Comparison of ENCODE assay signal across 8 cellular contexts in genomic region chr6:35213161-35213823, GRCh38. TPM values are rescaled to one million over a fixed set of nuclear protein-coding genes. Genes with fewer than 3 reads are reported as not detected.
DNase-seq lines count a peak whose midpoint lies in the region; ATAC-seq and TF ChIP-seq lines count a peak whose summit lies in the region.

No MANE protein-coding gene starts in this region.

- CTCF ChIA-PET in PC-9 (lab: Charles Lee) = no interaction called here

- H3K27me3 ChIP-seq in PC-9 (ENCODE audit: insufficient read depth, low read depth) (peaks cover 22% of the 10 kb centered on the region), psoas muscle (ENCODE audit: insufficient read depth in 3 of 3, low read length in 2 of 3) (peaks cover 0 to 80% (median 40%) of the 10 kb centered on the region in 3 donors)

- DNase-seq in ELF-1 (ENCODE audit: low read depth, low spot score) (peak; percentile 87), PC-9 (no peak), fibroblast of pulmonary artery (ENCODE audit: low read depth) (no peak), psoas muscle (no peak), NCI-H524 (lab: John Stamatoyannopoulos, UW) (no peak)
- no peak for DNase-seq in activated CD4-positive, alpha-beta T cell treated with anti-CD3 and anti-CD28 coated beads for 1 hour

- H3K27ac ChIP-seq in PC-9 (no peak overlapping the region), psoas muscle (no peak overlapping the region)

- H3K79me2 ChIP-seq in PC-9 (ENCODE audit: low read depth) = no peaks in the 10 kb centered on the region

- H3K9me2 ChIP-seq in PC-9 (ENCODE audit: insufficient read depth) = no peaks in the 10 kb centered on the region

- H3K4me3 ChIP-seq in PC-9 (no peak overlapping the region), fibroblast of pulmonary artery (replicated peaks; ENCODE audit: low read depth, low read length) (peak overlapping the region; percentile 53), psoas muscle (peak overlapping the region; percentile 68)

- TF ChIP-seq CTCF in PC-9 (conservative IDR thresholded peaks at IDR 0.05) (no peak), fibroblast of pulmonary artery (IDR thresholded peaks at IDR 0.05; ENCODE audit: low read length, missing control alignments) (no peak), psoas muscle (IDR thresholded peaks at IDR 0.05) (no peak)

- BruUV-seq in PC-9 (replicated peaks; lab: Mats Ljungman, UMichigan) = no TSS peak

- H3F3A ChIP-seq in PC-9 (ENCODE audit: insufficient read depth, low read depth) = no peaks in the 10 kb centered on the region; the same call in 1 of the 2 replicates

- intact Hi-C loops in PC-9 (cut with micrococcal nuclease; ENCODE audit: unreplicated experiment) (no loop called here), psoas muscle (cut with DNase I) (no loop called here)

- no peak overlapping the region for H2AFZ ChIP-seq in PC-9

- POLR2A ChIA-PET in PC-9 (lab: Charles Lee; ENCODE audit: unreplicated experiment) = no interaction called here

- H3K36me3 ChIP-seq in PC-9 (ENCODE audit: low read depth) = no peaks in the 10 kb centered on the region
- no peaks in the 10 kb centered on the region for H3K36me3 ChIP-seq in psoas muscle (ENCODE audit: insufficient read depth in 1 of 2, low read depth in 1 of 2)

- ATAC-seq in psoas muscle (no peak), GM18498 (IDR thresholded peaks at IDR 0.05; ENCODE audit: unreplicated experiment) (no peak), GM21786 (IDR thresholded peaks at IDR 0.05; ENCODE audit: unreplicated experiment) (no peak)

- no peaks in the 10 kb centered on the region for H3K9me3 ChIP-seq in PC-9 (ENCODE audit: insufficient read depth, low read depth)
- no peaks in the 10 kb centered on the region for H3K9me3 ChIP-seq in psoas muscle

- H3K4me2 ChIP-seq in PC-9 = peak overlapping the region; percentile 70; the same call in 1 of the 2 replicates

- 12 to 21% (median 14%) methylated on average over 44 to 54 of the region's 54 CpGs for WGBS in psoas muscle, 3 donors

- no peaks in the 10 kb centered on the region for H4K20me1 ChIP-seq in PC-9 (ENCODE audit: insufficient read depth)

- H3K4me1 ChIP-seq in PC-9 (replicated peaks; ENCODE audit: insufficient read depth) = no peaks in the 10 kb centered on the region
- H3K4me1 ChIP-seq in psoas muscle = peaks cover 15% of the 10 kb centered on the region

RNA-seq across cellular contexts. Expression of gene SCUBE3, which starts 0.5 kb away (rescaled TPM):
- total RNA-seq in PC-9 (2021) (0.10 and 0.17 TPM in 2 replicates), psoas muscle (under 1 TPM in 2 of 4 donors, not detected in 2; 0.10 to 0.21 TPM)
- polyA plus RNA-seq in psoas muscle = under 1 TPM; 0.01 to 0.04 (median 0.01) TPM

RNA-seq across cellular contexts. Expression of gene ZNF76, which starts 46.2 kb away (rescaled TPM):
- total RNA-seq in PC-9 (2021) (38.8 and 39.9 TPM in 2 replicates), psoas muscle (10 to 100 TPM; 17.9 to 25.0 (median 22.5) TPM)
- 10 to 100 TPM; 22.3 to 37.3 (median 24.6) TPM for polyA plus RNA-seq in psoas muscle
